In genomic region chr21:45211661-45212060, GRCh38 we compare ENCODE assay signal across 18 cellular contexts.
A peak's percentile ranks its signal among the peaks of the same experiment; 100 is the strongest.
DNase-seq lines count a peak whose midpoint lies in the region; TF ChIP-seq lines count a peak whose summit lies in the region.
"Had no signal": no experiment of that assay in that cellular context is flagged by ENCODE, and none has a peak within 500 bp of the region (broad histone marks: within the 10 kb centered on the region; RNA-seq: fewer than 3 reads in every experiment).

No MANE protein-coding gene starts in this region.

- no peak overlapping the region for H2AFZ ChIP-seq in smooth muscle cell (ENCODE audit: low read depth)

- DNase-seq in GF-D8 (lab: John Stamatoyannopoulos, UW), result peak; percentile 34
- peak; percentile 85 for DNase-seq in MV-4-11 (lab: John Stamatoyannopoulos, UW)
- peak; percentile 62 for DNase-seq in WERI-Rb-1
- DNase-seq in smooth muscle cell (lab: John Stamatoyannopoulos, UW; ENCODE audit: unreplicated experiment), result no peak
- DNase-seq in DMS 273 treated with DMSO at 0.1 percent for 48 hours (lab: John Stamatoyannopoulos, UW), result no peak
- DNase-seq in substantia nigra (lab: John Stamatoyannopoulos, UW), result no peak
- DNase-seq in nephron progenitor cell, result no peak
- DNase-seq: CD4-positive, alpha-beta memory T cell; DMS79; Kasumi-1; MM.1S; NCI-H1417; NCI-H1930; NCI-H2171; NCI-H446; NCI-H748 treated with DMSO at 0.1 percent for 48 hours had no signal

- H3K27me3 ChIP-seq in WERI-Rb-1 (ENCODE audit: insufficient read depth, low read depth, severe bottlenecking), result no peaks in the 10 kb centered on the region
- no peaks in the 10 kb centered on the region for H3K27me3 ChIP-seq in smooth muscle cell (ENCODE audit: low read depth)

- no peak overlapping the region for H3K9ac ChIP-seq in smooth muscle cell (ENCODE audit: low read depth)

- peak overlapping the region; percentile 57 for H3K27ac ChIP-seq in WERI-Rb-1
- H3K27ac ChIP-seq in smooth muscle cell (ENCODE audit: low read depth), result no peak overlapping the region
- no peak overlapping the region for H3K27ac ChIP-seq in substantia nigra (ENCODE audit: low read depth, low read length, poor library complexity, severe bottlenecking)

- H3K27me3 Mint-ChIP-seq in nephron progenitor cell (ENCODE audit: low read depth, poor library complexity), result no peaks in the 10 kb centered on the region
- H3K27me3 Mint-ChIP-seq: B cell; CD4-positive, alpha-beta memory T cell had no signal

- peaks cover 5% of the 10 kb centered on the region for H3K4me1 ChIP-seq in smooth muscle cell (ENCODE audit: low read depth)

- H3K4me3 ChIP-seq in WERI-Rb-1 (ENCODE audit: low read depth, low read length), result no peak overlapping the region; the same call in 1 of the 2 replicates
- H3K4me3 ChIP-seq in smooth muscle cell, result no peak overlapping the region

- no peaks in the 10 kb centered on the region for H4K20me1 ChIP-seq in smooth muscle cell (ENCODE audit: low read depth)

- H3F3A ChIP-seq in smooth muscle cell (ENCODE audit: low read depth), result no peaks in the 10 kb centered on the region

- 25% methylated on average over 9 of the region's 9 CpGs for WGBS in smooth muscle cell (ENCODE audit: low lambda C conversion rate)

- H3K36me3 ChIP-seq in WERI-Rb-1, result peaks cover 22% of the 10 kb centered on the region
- H3K36me3 ChIP-seq in smooth muscle cell (ENCODE audit: low read depth), result peaks cover 18% of the 10 kb centered on the region

- no peak overlapping the region for H3K4me3 Mint-ChIP-seq in nephron progenitor cell
- H3K4me3 Mint-ChIP-seq: B cell; T-helper 1 cell treated with Interleukin-12 subunit alpha and Interleukin-12 subunit beta and Interleukin-4 antibody, amounts not matched to agents 30 μg/mL and 1 μg/mL, for 36 hours had no signal

- H3K4me1 Mint-ChIP-seq in nephron progenitor cell, result peaks cover 20% of the 10 kb centered on the region

- no peaks in the 10 kb centered on the region for H3K79me2 ChIP-seq in smooth muscle cell (ENCODE audit: low read depth)

- H3K9me3 ChIP-seq in WERI-Rb-1 (ENCODE audit: severe bottlenecking), result peaks cover 12% of the 10 kb centered on the region
- peaks cover 8% of the 10 kb centered on the region for H3K9me3 ChIP-seq in smooth muscle cell (replicated peaks; ENCODE audit: low read depth)

- H3K27ac Mint-ChIP-seq in nephron progenitor cell, result no peak overlapping the region
- H3K27ac Mint-ChIP-seq: B cell; T-helper 1 cell treated with Interleukin-12 subunit alpha and Interleukin-12 subunit beta and Interleukin-4 antibody, amounts not matched to agents 30 μg/mL and 1 μg/mL, for 36 hours had no signal

- TF ChIP-seq CTCF in WERI-Rb-1 (IDR thresholded peaks at IDR 0.05; ENCODE audit: low read depth, low read length), result no peak
- no peak for TF ChIP-seq CTCF in smooth muscle cell (IDR thresholded peaks at IDR 0.05; ENCODE audit: borderline replicate concordance, insufficient read depth, poor library complexity, severe bottlenecking)
- no peak for TF ChIP-seq CTCF in nephron progenitor cell (IDR thresholded peaks at IDR 0.05)

- H3K4me2 ChIP-seq in smooth muscle cell, result peak overlapping the region; percentile 57

- H3K36me3 Mint-ChIP-seq in nephron progenitor cell (ENCODE audit: low read depth), result peaks cover 21% of the 10 kb centered on the region

- H3K9me3 Mint-ChIP-seq in nephron progenitor cell, result peaks cover 19% of the 10 kb centered on the region

Comparison
In these comparisons a context has a peak if more than half of its experiments do, and no peak if none do; other contexts are left out.
1. DNase-seq: peak in GF-D8 (single experiment), MV-4-11 (single experiment) and WERI-Rb-1 (single experiment); none in smooth muscle cell (single experiment), DMS 273 treated with DMSO at 0.1 percent for 48 hours (single experiment), substantia nigra (0 of 49) and nephron progenitor cell (single experiment).